Comparison of ENCODE assay signal across 1 cellular context in the genomic region with DNA sequence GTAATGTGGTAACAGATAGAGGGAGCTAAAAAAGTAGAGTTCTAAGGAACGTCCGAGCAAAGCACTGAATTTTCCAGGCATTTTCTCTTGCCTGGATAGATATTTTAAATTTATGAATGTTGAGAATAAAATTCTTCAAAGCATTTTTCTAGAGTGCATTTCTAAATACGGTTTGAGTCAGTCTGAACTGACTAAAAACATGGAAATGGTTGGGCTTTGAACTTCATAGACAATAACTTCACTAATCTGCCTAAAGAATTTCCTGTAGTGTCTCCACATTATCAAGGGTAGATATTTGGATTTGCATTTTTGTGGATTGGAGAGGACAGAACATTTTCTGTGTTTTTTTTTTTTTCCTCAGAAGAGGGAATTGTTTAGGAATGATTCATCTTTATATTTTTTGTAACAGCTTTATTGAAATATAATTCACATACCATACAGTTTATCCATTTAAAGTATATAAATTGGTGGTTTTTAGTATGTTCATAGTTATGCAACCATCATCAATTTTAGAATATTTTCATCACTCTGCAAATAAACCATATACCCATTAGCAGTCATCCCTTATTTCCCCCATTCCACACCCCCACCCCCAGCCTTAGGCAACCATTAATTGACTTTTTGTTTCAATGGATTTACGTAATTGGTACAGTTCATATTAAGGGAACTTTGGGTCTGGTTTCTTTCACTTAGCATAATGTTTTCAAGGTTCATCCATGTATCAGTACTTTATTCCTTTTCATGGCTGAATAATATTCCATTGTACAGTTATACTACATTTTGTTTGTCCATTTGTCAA.
TF ChIP-seq lines count a peak whose summit lies in the region.

No MANE protein-coding gene starts in this region.

TF ChIP-seq in HepG2, 621 proteins besides CTCF, POLR2A, EP300 and RAD21 (continued from another document):
- TF ChIP-seq ZNF362 (CRISPR knock-in tag; IDR thresholded peaks at IDR 0.05; ENCODE audit: borderline replicate concordance): peak; percentile 43; the same call in 1 of the 2 replicates
- no peak for TF ChIP-seq ZFP1 (CRISPR knock-in tag; IDR thresholded peaks at IDR 0.05)
- no peak for TF ChIP-seq ZNF274 (CRISPR knock-in tag; IDR thresholded peaks at IDR 0.05)
- no peak for TF ChIP-seq ZNF33B (CRISPR knock-in tag; IDR thresholded peaks at IDR 0.05)
- peak; percentile 48 for TF ChIP-seq HNRNPK (IDR thresholded peaks at IDR 0.05; ENCODE audit: low read depth, low read length, poor library complexity, severe bottlenecking)
- no peak for TF ChIP-seq IKZF1 (IDR thresholded peaks at IDR 0.05)
- TF ChIP-seq ZNF276 (CRISPR knock-in tag; IDR thresholded peaks at IDR 0.05; ENCODE audit: low read depth): no peak
- no peak for TF ChIP-seq SP4 (CRISPR knock-in tag; IDR thresholded peaks at IDR 0.05)
- no peak for TF ChIP-seq KDM2A (CRISPR knock-in tag; IDR thresholded peaks at IDR 0.05; ENCODE audit: borderline replicate concordance, low read depth)
- peak in 1 of 2 experiments; percentile 44; a peak in 2 of 4 replicates for TF ChIP-seq MAFK (conservative IDR thresholded peaks at IDR 0.05 in 1 of 2, IDR thresholded peaks at IDR 0.05 in 1 of 2; ENCODE audit: low read length in 2 of 2)
- peak; percentile 9; the same call in 1 of the 2 replicates for TF ChIP-seq SOX5 (CRISPR knock-in tag; IDR thresholded peaks at IDR 0.05; ENCODE audit: borderline replicate concordance)
- TF ChIP-seq TRAFD1 (CRISPR knock-in tag; IDR thresholded peaks at IDR 0.05; ENCODE audit: borderline replicate concordance): no peak
- TF ChIP-seq SAP130 (CRISPR knock-in tag; IDR thresholded peaks at IDR 0.05; ENCODE audit: low read depth): 0 out of 2 replicates have a peak, but pooled peaks have one; percentile 15
- peak; percentile 33; the same call in 1 of the 2 replicates for TF ChIP-seq BCL6 (CRISPR knock-in tag; IDR thresholded peaks at IDR 0.05)
- no peak for TF ChIP-seq SSRP1 (CRISPR knock-in tag; IDR thresholded peaks at IDR 0.05)
- TF ChIP-seq, protein P1, sequence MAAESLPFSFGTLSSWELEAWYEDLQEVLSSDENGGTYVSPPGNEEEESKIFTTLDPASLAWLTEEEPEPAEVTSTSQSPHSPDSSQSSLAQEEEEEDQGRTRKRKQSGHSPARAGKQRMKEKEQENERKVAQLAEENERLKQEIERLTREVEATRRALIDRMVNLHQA (CRISPR knock-in tag; IDR thresholded peaks at IDR 0.05): no peak
- no peak for TF ChIP-seq SNAI1 (CRISPR knock-in tag; IDR thresholded peaks at IDR 0.05; ENCODE audit: borderline replicate concordance)
- no peak for TF ChIP-seq PAX8 (CRISPR knock-in tag; IDR thresholded peaks at IDR 0.05; ENCODE audit: borderline replicate concordance)
- TF ChIP-seq PLSCR1 (CRISPR knock-in tag; IDR thresholded peaks at IDR 0.05; ENCODE audit: borderline replicate concordance): no peak
- no peak for TF ChIP-seq ZNF296 (CRISPR knock-in tag; conservative IDR thresholded peaks at IDR 0.05)
- no peak for TF ChIP-seq ZC3H4 (CRISPR knock-in tag; IDR thresholded peaks at IDR 0.05; ENCODE audit: borderline replicate concordance)
- TF ChIP-seq SALL2 (CRISPR knock-in tag; IDR thresholded peaks at IDR 0.05): no peak
- no peak for TF ChIP-seq ELF1 (CRISPR knock-in tag; IDR thresholded peaks at IDR 0.05)
- no peak for TF ChIP-seq SNAPC2 (CRISPR knock-in tag; IDR thresholded peaks at IDR 0.05)
- no peak for TF ChIP-seq MTF1 (CRISPR knock-in tag; IDR thresholded peaks at IDR 0.05)
- no peak for TF ChIP-seq KLF12 (CRISPR knock-in tag; IDR thresholded peaks at IDR 0.05; ENCODE audit: borderline replicate concordance)
- no peak for TF ChIP-seq TP53 (CRISPR knock-in tag; conservative IDR thresholded peaks at IDR 0.05)
- TF ChIP-seq, protein P2, sequence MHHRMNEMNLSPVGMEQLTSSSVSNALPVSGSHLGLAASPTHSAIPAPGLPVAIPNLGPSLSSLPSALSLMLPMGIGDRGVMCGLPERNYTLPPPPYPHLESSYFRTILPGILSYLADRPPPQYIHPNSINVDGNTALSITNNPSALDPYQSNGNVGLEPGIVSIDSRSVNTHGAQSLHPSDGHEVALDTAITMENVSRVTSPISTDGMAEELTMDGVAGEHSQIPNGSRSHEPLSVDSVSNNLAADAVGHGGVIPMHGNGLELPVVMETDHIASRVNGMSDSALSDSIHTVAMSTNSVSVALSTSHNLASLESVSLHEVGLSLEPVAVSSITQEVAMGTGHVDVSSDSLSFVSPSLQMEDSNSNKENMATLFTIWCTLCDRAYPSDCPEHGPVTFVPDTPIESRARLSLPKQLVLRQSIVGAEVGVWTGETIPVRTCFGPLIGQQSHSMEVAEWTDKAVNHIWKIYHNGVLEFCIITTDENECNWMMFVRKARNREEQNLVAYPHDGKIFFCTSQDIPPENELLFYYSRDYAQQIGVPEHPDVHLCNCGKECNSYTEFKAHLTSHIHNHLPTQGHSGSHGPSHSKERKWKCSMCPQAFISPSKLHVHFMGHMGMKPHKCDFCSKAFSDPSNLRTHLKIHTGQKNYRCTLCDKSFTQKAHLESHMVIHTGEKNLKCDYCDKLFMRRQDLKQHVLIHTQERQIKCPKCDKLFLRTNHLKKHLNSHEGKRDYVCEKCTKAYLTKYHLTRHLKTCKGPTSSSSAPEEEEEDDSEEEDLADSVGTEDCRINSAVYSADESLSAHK (CRISPR knock-in tag; IDR thresholded peaks at IDR 0.05; ENCODE audit: borderline replicate concordance): no peak
- no peak for TF ChIP-seq TAF15 (IDR thresholded peaks at IDR 0.05; ENCODE audit: low read depth, low read length, poor library complexity, severe bottlenecking)
